In genomic region chr7:110646814-110647213, GRCh38 we compare ENCODE assay signal across 20 cellular contexts.
DNase-seq lines count a peak whose midpoint lies in the region; ATAC-seq, FAIRE-seq and TF ChIP-seq lines count a peak whose summit lies in the region.
"Had no signal": no experiment of that assay in that cellular context is flagged by ENCODE, and none has a peak within 500 bp of the region (broad histone marks: within the 10 kb centered on the region; RNA-seq: fewer than 3 reads in every experiment).

No MANE protein-coding gene starts in this region.

- no peak for TF ChIP-seq CTCF in D721Med (IDR thresholded peaks at IDR 0.05; ENCODE audit: insufficient read depth, missing control alignments)
- TF ChIP-seq CTCF in endodermal cell (conservative IDR thresholded peaks at IDR 0.05) = no peak

- peaks cover 14% of the 10 kb centered on the region for H3K4me1 Mint-ChIP-seq in endodermal cell
- H3K4me1 Mint-ChIP-seq: CD8-positive, alpha-beta memory T cell had no signal

- H3K9me3 ChIP-seq in endodermal cell (ENCODE audit: control insufficient read depth, low read length) = no peaks in the 10 kb centered on the region
- H3K9me3 ChIP-seq: BE2C had no signal

- H3K4me3 Mint-ChIP-seq in endodermal cell = no peak overlapping the region
- H3K4me3 Mint-ChIP-seq: CD8-positive, alpha-beta memory T cell; GM23338 had no signal

- H3K27ac ChIP-seq in endodermal cell (ENCODE audit: low read depth, low read length) = no peak overlapping the region
- H3K27ac ChIP-seq: HL-60 had no signal

- no peak overlapping the region for H3K27ac Mint-ChIP-seq in endodermal cell
- H3K27ac Mint-ChIP-seq: CD4-positive, CD25-positive, alpha-beta regulatory T cell; CD8-positive, alpha-beta memory T cell; GM23338 had no signal

- H3K27me3 ChIP-seq in endodermal cell (ENCODE audit: control insufficient read depth, insufficient read depth, low read length, poor library complexity, severe bottlenecking) = no peaks in the 10 kb centered on the region
- H3K27me3 ChIP-seq: BE2C had no signal

- no peak overlapping the region for H3K9ac ChIP-seq in endodermal cell (ENCODE audit: extremely low read depth, low read length, poor library complexity, severe bottlenecking)

- H3K9me3 Mint-ChIP-seq in endodermal cell = no peaks in the 10 kb centered on the region
- H3K9me3 Mint-ChIP-seq: CD4-positive, CD25-positive, alpha-beta regulatory T cell; GM23338 had no signal

- peaks cover 6% of the 10 kb centered on the region for H3K4me1 ChIP-seq in endodermal cell (ENCODE audit: control insufficient read depth, insufficient read depth, low read length)

- no peaks in the 10 kb centered on the region for H3K36me3 ChIP-seq in endodermal cell (ENCODE audit: control insufficient read depth, insufficient read depth, low read length)
- H3K36me3 ChIP-seq: BE2C had no signal

- DNase-seq in D721Med (ENCODE audit: insufficient read length, low spot score) = no peak
- peak; percentile 55 for DNase-seq in NCI-H82 (lab: John Stamatoyannopoulos, UW)
- DNase-seq in endodermal cell = no peak
- peak; percentile 33 for DNase-seq in superior temporal gyrus (ENCODE audit: extremely low spot score)
- DNase-seq in NCI-H446 treated with DMSO at 0.1 percent for 48 hours (lab: John Stamatoyannopoulos, UW) = no peak
- DNase-seq: ACHN; BE2C; C1 segment of cervical spinal cord; CD4-positive, CD25-positive, alpha-beta regulatory T cell; CD8-positive, alpha-beta memory T cell; COR-L47; HCEC 1CT had no signal

- H3K27me3 Mint-ChIP-seq in endodermal cell (ENCODE audit: insufficient read depth) = no peaks in the 10 kb centered on the region
- H3K27me3 Mint-ChIP-seq: CD4-positive, CD25-positive, alpha-beta regulatory T cell; CD8-positive, alpha-beta memory T cell had no signal

- H3K4me3 ChIP-seq in endodermal cell (ENCODE audit: low read length) = peak overlapping the region; percentile 8
- H3K4me3 ChIP-seq: GM23338 had no signal

- no peak for ATAC-seq in GM21529 (IDR thresholded peaks at IDR 0.05; ENCODE audit: unreplicated experiment)
- ATAC-seq: GM23338 had no signal

- 53 to 88% methylated on average over 2 of the region's 2 CpGs for WGBS in endodermal cell (ENCODE audit: insufficient coverage in 1 of 2, insufficient read length in 1 of 2), 2 experiments

- H3K36me3 Mint-ChIP-seq in endodermal cell (ENCODE audit: low read depth) = no peaks in the 10 kb centered on the region
- H3K36me3 Mint-ChIP-seq: CD4-positive, CD25-positive, alpha-beta regulatory T cell; CD8-positive, alpha-beta memory T cell had no signal

- FAIRE-seq in D721Med (lab: Jason Lieb, UNC) = peak; percentile 77
- FAIRE-seq: A204.1, G401.6, GM12891, GM19239, H54 had no signal

Comparison
In these comparisons a context has a peak if more than half of its experiments do, and no peak if none do; other contexts are left out.
1. DNase-seq: peak in NCI-H82 (single experiment) and superior temporal gyrus (single experiment); none in D721Med (single experiment), endodermal cell (single experiment) and NCI-H446 treated with DMSO at 0.1 percent for 48 hours (single experiment).